Comparison of ENCODE assay signal across 12 cellular contexts in the genomic region with DNA sequence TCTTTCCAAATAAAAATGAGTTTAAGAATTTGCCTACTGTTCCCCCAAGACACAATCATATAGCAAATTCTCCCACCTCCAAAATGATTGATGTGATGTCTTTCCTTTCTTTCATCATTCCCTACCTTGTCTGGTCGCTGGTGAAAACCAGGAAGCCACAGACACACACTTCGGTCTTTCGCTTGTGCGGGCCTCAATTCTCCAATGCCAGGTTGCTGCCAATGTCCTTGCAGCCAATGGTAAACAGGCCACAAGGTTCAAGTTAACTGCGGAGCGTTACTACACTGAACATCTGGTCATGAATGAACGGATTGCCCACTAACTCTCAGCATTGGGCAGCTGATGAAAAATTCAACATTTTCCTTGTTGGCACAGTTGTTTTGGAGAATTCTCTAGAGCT.
DNase-seq lines count a peak whose midpoint lies in the region; ATAC-seq and TF ChIP-seq lines count a peak whose summit lies in the region.
"Had no signal": no experiment of that assay in that cellular context is flagged by ENCODE, and none has a peak within 500 bp of the region (broad histone marks: within the 10 kb centered on the region; RNA-seq: fewer than 3 reads in every experiment).

No MANE protein-coding gene starts in this region.

- POLR2A ChIA-PET in T-cell (lab: Charles Lee), result interaction anchor here in 1 of 2 donors (0.6 kb wide), 1 partner anchor 188 kb away, joined by 4 read pairs; no protein-coding TSS in a partner anchor

- peak; percentile 23 for DNase-seq in stimulated activated CD4-positive, alpha-beta T cell treated with anti-CD3 and anti-CD28 coated beads, Interleukin-15, amount 100 ng/mL, for 24 hours
- no peak for DNase-seq in stimulated activated CD4-positive, alpha-beta T cell treated with anti-CD3 and anti-CD28 coated beads, Interleukin-4, amount 100 ng/mL, for 4 hours
- DNase-seq in T-cell (no peak), immature natural killer cell (no peak), BE2C (no peak), NCI-H1694 treated with DMSO at 0.1 percent for 48 hours (lab: John Stamatoyannopoulos, UW) (no peak)
- DNase-seq: AML-193, glutamatergic neuron, left cardiac atrium, NCI-H2029 had no signal

- no peak for TF ChIP-seq CTCF in BE2C (IDR thresholded peaks at IDR 0.05; ENCODE audit: low read depth, low read length)

- peaks cover 16% of the 10 kb centered on the region for H3K36me3 Mint-ChIP-seq in T-cell
- no peaks in the 10 kb centered on the region for H3K36me3 Mint-ChIP-seq in immature natural killer cell

- H3K4me3 Mint-ChIP-seq in T-cell, result peak overlapping the region; percentile 31 to 72 (median 45)
- H3K4me3 Mint-ChIP-seq in immature natural killer cell, result peak overlapping the region; percentile 1 to 34 (median 13)

- H3K27ac Mint-ChIP-seq in T-cell, result peak overlapping the region; percentile 90 to 95
- H3K27ac Mint-ChIP-seq in immature natural killer cell, result peak overlapping the region in 5 of 6 donors; percentile 3 to 59 (median 30)

- no peak for ATAC-seq in T-cell (replicated peaks in 1 of 4)
- no peak for ATAC-seq in HG03571 (IDR thresholded peaks at IDR 0.05; ENCODE audit: unreplicated experiment)
- no peak for ATAC-seq in HG03460 (IDR thresholded peaks at IDR 0.05; ENCODE audit: unreplicated experiment)

- H3K9me3 ChIP-seq in BE2C, result no peaks in the 10 kb centered on the region

- no peaks in the 10 kb centered on the region for H3K4me1 ChIP-seq in BE2C

- no peaks in the 10 kb centered on the region for H3K27me3 Mint-ChIP-seq in T-cell
- peaks cover 0 to 4% (median 0%) of the 10 kb centered on the region in 3 donors for H3K27me3 Mint-ChIP-seq in immature natural killer cell (ENCODE audit: low read depth in 3 of 3)

- H3K27me3 ChIP-seq in BE2C, result no peaks in the 10 kb centered on the region

- CTCF ChIA-PET in T-cell (lab: Charles Lee), result no interaction called here

- no peaks in the 10 kb centered on the region for H3K9me3 Mint-ChIP-seq in T-cell
- no peaks in the 10 kb centered on the region for H3K9me3 Mint-ChIP-seq in immature natural killer cell

- no peak overlapping the region for H3K4me3 ChIP-seq in BE2C (ENCODE audit: low read depth, low read length)

- H3K4me1 Mint-ChIP-seq in T-cell (peaks cover 75 to 81% (median 76%) of the 10 kb centered on the region in 3 donors), immature natural killer cell (peaks cover 33 to 34% of the 10 kb centered on the region in 2 donors)

- H3K36me3 ChIP-seq in BE2C, result no peaks in the 10 kb centered on the region
